Comparison of ENCODE assay signal across 8 cellular contexts in genomic region chr9:78439192-78439865, GRCh38.
DNase-seq lines count a peak whose midpoint lies in the region; ATAC-seq, FAIRE-seq and TF ChIP-seq lines count a peak whose summit lies in the region.

No MANE protein-coding gene starts in this region.

- ATAC-seq in HG03565 (IDR thresholded peaks at IDR 0.05; ENCODE audit: unreplicated experiment): peak; percentile 78

- H3K36me3 ChIP-seq in endodermal cell (ENCODE audit: control insufficient read depth, insufficient read depth, low read length): no peaks in the 10 kb centered on the region
- no peaks in the 10 kb centered on the region for H3K36me3 ChIP-seq in mesenchymal stem cell (ENCODE audit: control insufficient read depth in 1 of 2, insufficient read depth in 2 of 2, low read depth in 1 of 2, low read length in 2 of 2)

- no peak overlapping the region for H2BK120ac ChIP-seq in mesenchymal stem cell (ENCODE audit: low read depth, low read length)

- no peak overlapping the region for H2AK5ac ChIP-seq in mesenchymal stem cell (ENCODE audit: low read length, severe bottlenecking)

- no peak overlapping the region for H3K14ac ChIP-seq in mesenchymal stem cell (ENCODE audit: low read length in 2 of 2)

- H3K9me3 ChIP-seq in endodermal cell (ENCODE audit: control insufficient read depth, low read length): no peaks in the 10 kb centered on the region
- H3K9me3 ChIP-seq in mesenchymal stem cell (ENCODE audit: control insufficient read depth, low read length): no peaks in the 10 kb centered on the region

- no peaks in the 10 kb centered on the region for H3K27me3 ChIP-seq in endodermal cell (ENCODE audit: control insufficient read depth, insufficient read depth, low read length, poor library complexity, severe bottlenecking)
- H3K27me3 ChIP-seq in mesenchymal stem cell (ENCODE audit: control insufficient read depth in 1 of 2, insufficient read depth in 1 of 2, low read length in 2 of 2): peaks cover 0 to 57% of the 10 kb centered on the region in 2 experiments

- H4K91ac ChIP-seq in mesenchymal stem cell (ENCODE audit: low read length): no peak overlapping the region

- no peak overlapping the region for H3K4me3 ChIP-seq in endodermal cell (ENCODE audit: low read length)
- peak overlapping the region in 1 of 2 experiments; percentile 3 for H3K4me3 ChIP-seq in mesenchymal stem cell (ENCODE audit: insufficient read depth in 1 of 2, low read depth in 1 of 2, low read length in 2 of 2)

- H3K27ac ChIP-seq in endodermal cell (ENCODE audit: low read depth, low read length) (peak overlapping the region; percentile 44), mesenchymal stem cell (ENCODE audit: low read length, poor library complexity, severe bottlenecking) (no peak overlapping the region)

- peaks cover 26% of the 10 kb centered on the region for H3K4me1 Mint-ChIP-seq in endodermal cell

- no peak overlapping the region for H3K23ac ChIP-seq in mesenchymal stem cell (ENCODE audit: low read length in 2 of 2)

- H2BK5ac ChIP-seq in mesenchymal stem cell (ENCODE audit: low read depth, low read length, poor library complexity, severe bottlenecking): no peak overlapping the region

- no peaks in the 10 kb centered on the region for H3K36me3 Mint-ChIP-seq in endodermal cell (ENCODE audit: low read depth)

- peak; percentile 95 for DNase-seq in Ammon's horn (ENCODE audit: low spot score)
- peak; percentile 90 for DNase-seq in GM19239 (ENCODE audit: insufficient read length, low spot score)
- peak; percentile 64 for DNase-seq in NCI-H774 (lab: John Stamatoyannopoulos, UW)
- DNase-seq in activated CD8-positive, alpha-beta memory T cell treated with anti-CD3 and anti-CD28 coated beads for 24 hours: peak; percentile 80
- peak; percentile 95 for DNase-seq in endodermal cell
- peak; percentile 85 for DNase-seq in mesenchymal stem cell
- DNase-seq in stimulated activated CD8-positive, alpha-beta memory T cell treated with anti-CD3 and anti-CD28 coated beads, Interleukin-15, amount 100 ng/mL, for 1 hour (ENCODE audit: low read depth): peak; percentile 37

- H3K4me1 ChIP-seq in endodermal cell (ENCODE audit: control insufficient read depth, insufficient read depth, low read length): peaks cover 15% of the 10 kb centered on the region
- H3K4me1 ChIP-seq in mesenchymal stem cell (ENCODE audit: control insufficient read depth, insufficient read depth, low read depth, low read length): peaks cover 2% of the 10 kb centered on the region

- no peak overlapping the region for H4K8ac ChIP-seq in mesenchymal stem cell (ENCODE audit: low read length)

- H2AFZ ChIP-seq in mesenchymal stem cell (ENCODE audit: low read depth, low read length): no peak overlapping the region

- peak; percentile 94 for FAIRE-seq in GM19239 (lab: Jason Lieb, UNC)

- peaks cover 7% of the 10 kb centered on the region for H3K9me3 Mint-ChIP-seq in endodermal cell

- WGBS in endodermal cell (ENCODE audit: insufficient coverage in 1 of 2, insufficient read length in 1 of 2), 2 experiments: 7 to 17% methylated on average over 15 to 23 of the region's 23 CpGs
- WGBS in mesenchymal stem cell: 23% methylated on average over 20 of the region's 23 CpGs

- no peak overlapping the region for H3K9ac ChIP-seq in endodermal cell (ENCODE audit: extremely low read depth, low read length, poor library complexity, severe bottlenecking)
- H3K9ac ChIP-seq in mesenchymal stem cell (ENCODE audit: low read length): peak overlapping the region; percentile 11

- no peak overlapping the region for H2BK15ac ChIP-seq in mesenchymal stem cell (ENCODE audit: low read depth, poor library complexity, severe bottlenecking)

- peak overlapping the region; percentile 12 for H3K27ac Mint-ChIP-seq in endodermal cell

- H3K79me1 ChIP-seq in mesenchymal stem cell (replicated peaks; ENCODE audit: low read length, poor library complexity, severe bottlenecking): no peaks in the 10 kb centered on the region

- H3K4me2 ChIP-seq in mesenchymal stem cell (ENCODE audit: low read length, poor library complexity, severe bottlenecking): peak overlapping the region; percentile 30

- no peak overlapping the region for H3K4ac ChIP-seq in mesenchymal stem cell (ENCODE audit: low read depth in 1 of 2, low read length in 2 of 2)

- peak; percentile 96 for TF ChIP-seq CTCF in endodermal cell (conservative IDR thresholded peaks at IDR 0.05)

- H3K18ac ChIP-seq in mesenchymal stem cell (ENCODE audit: low read depth in 1 of 2, low read length in 2 of 2): no peak overlapping the region

- H2BK12ac ChIP-seq in mesenchymal stem cell (ENCODE audit: low read length in 2 of 2): no peak overlapping the region

- no peak overlapping the region for H3K4me3 Mint-ChIP-seq in endodermal cell

- no peaks in the 10 kb centered on the region for H3K27me3 Mint-ChIP-seq in endodermal cell (ENCODE audit: insufficient read depth)

Comparison
In these comparisons a context has a peak if more than half of its experiments do, and no peak if none do; other contexts are left out.
1. DNase-seq: peak in every context shown above with its lines; median percentile 95 in Ammon's horn; 95 in endodermal cell; 90 in GM19239; 85 in mesenchymal stem cell; 80 in activated CD8-positive, alpha-beta memory T cell treated with anti-CD3 and anti-CD28 coated beads for 24 hours; 64 in NCI-H774; 37 in stimulated activated CD8-positive, alpha-beta memory T cell treated with anti-CD3 and anti-CD28 coated beads, Interleukin-15, amount 100 ng/mL, for 1 hour.